ENCODE assay signal across 29 cellular contexts in the genomic region with DNA sequence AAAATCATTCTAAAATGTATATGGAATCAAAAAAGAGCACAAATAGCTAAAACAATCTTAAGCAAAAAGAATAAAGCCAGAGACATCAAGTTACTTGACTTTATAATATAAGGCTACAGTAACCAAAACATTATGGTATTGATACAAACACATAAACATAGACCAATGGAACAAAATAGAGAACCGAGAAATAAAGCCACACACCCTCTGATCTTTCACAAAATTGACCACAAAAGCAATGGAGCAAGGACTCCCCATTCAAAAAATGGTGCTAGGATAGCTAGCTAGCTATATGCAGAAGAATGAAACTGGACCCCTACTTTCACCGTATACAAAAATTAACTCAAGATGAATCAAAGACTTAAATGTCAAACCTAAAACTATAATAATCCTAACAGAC. TPM values are rescaled to one million over a fixed set of nuclear protein-coding genes. Genes with fewer than 3 reads are reported as not detected.
"Had no signal": no experiment of that assay in that cellular context is flagged by ENCODE, and none has a peak within 500 bp of the region (broad histone marks: within the 10 kb centered on the region; RNA-seq: fewer than 3 reads in every experiment).

No MANE protein-coding gene starts in this region.

- H3K27me3 ChIP-seq: neural progenitor cell, right lobe of liver, sigmoid colon, suprapubic skin, testis, tibial artery, upper lobe of right lung, uterus had no signal

- H3K4me3 ChIP-seq: neural progenitor cell, ovary, psoas muscle, right lobe of liver, sigmoid colon, suprapubic skin, testis, tibial artery, transverse colon, upper lobe of right lung, uterus had no signal

- DNase-seq: natural killer cell; occipital lobe; ovary; posterior cingulate gyrus; psoas muscle; right cardiac atrium; right lobe of liver; sigmoid colon; small intestine; stimulated activated CD4-positive, alpha-beta T cell treated with anti-CD3 and anti-CD28 coated beads, Interleukin-15, amount 100 ng/mL, for 24 hours; stimulated activated CD4-positive, alpha-beta T cell treated with anti-CD3 and anti-CD28 coated beads, Interleukin-2, amount 100 ng/mL, for 24 hours; stimulated activated CD4-positive, alpha-beta T cell treated with anti-CD3 and anti-CD28 coated beads, Interleukin-2, amount 100 ng/mL, for 48 hours; stimulated activated CD4-positive, alpha-beta T cell treated with anti-CD3 and anti-CD28 coated beads, Interleukin-4, amount 100 ng/mL, for 24 hours; stimulated activated naive CD4-positive, alpha-beta T cell; stimulated activated naive CD8-positive, alpha-beta T cell treated with anti-CD3 and anti-CD28 coated beads, Interleukin-15, amount 100 ng/mL, for 72 hours; stimulated activated naive CD8-positive, alpha-beta T cell treated with anti-CD3 and anti-CD28 coated beads, Interleukin-15, Interleukin-2, amounts not matched to agents 100 U/mL and 50 U/mL, for 24 hours; substantia nigra; testis; tibial artery; transverse colon; upper lobe of right lung; uterus had no signal

- ATAC-seq: natural killer cell; psoas muscle; right cardiac atrium; right lobe of liver; stimulated activated naive CD8-positive, alpha-beta T cell treated with anti-CD3 and anti-CD28 coated beads, Interleukin-15, amount 100 ng/mL, for 72 hours; stimulated activated naive CD8-positive, alpha-beta T cell treated with anti-CD3 and anti-CD28 coated beads, Interleukin-15, Interleukin-2, amounts not matched to agents 100 U/mL and 50 U/mL, for 24 hours; upper lobe of right lung had no signal

- H3K36me3 Mint-ChIP-seq: natural killer cell; neural progenitor cell; stimulated activated effector memory CD8-positive, alpha-beta T cell treated with anti-CD3 and anti-CD28 coated beads, Interleukin-12 subunit alpha, Interleukin-12 subunit beta, amount 100 ng/mL, for 72 hours; type B pancreatic cell had no signal

- H3K9me3 Mint-ChIP-seq: natural killer cell; neural progenitor cell; stimulated activated effector memory CD8-positive, alpha-beta T cell treated with anti-CD3 and anti-CD28 coated beads, Interleukin-12 subunit alpha, Interleukin-12 subunit beta, amount 100 ng/mL, for 72 hours; type B pancreatic cell had no signal

- H3K27ac Mint-ChIP-seq: natural killer cell; nephron; neural progenitor cell; progenitor cell of endocrine pancreas; stimulated activated effector memory CD8-positive, alpha-beta T cell treated with anti-CD3 and anti-CD28 coated beads, Interleukin-12 subunit alpha, Interleukin-12 subunit beta, amount 100 ng/mL, for 72 hours; stimulated activated naive CD8-positive, alpha-beta T cell treated with anti-CD3 and anti-CD28 coated beads, Interleukin-15, amount 100 ng/mL, for 72 hours; type B pancreatic cell had no signal

- H3K27me3 Mint-ChIP-seq: progenitor cell of endocrine pancreas, type B pancreatic cell had no signal

- H3K4me3 Mint-ChIP-seq: natural killer cell; nephron; neural progenitor cell; stimulated activated effector memory CD8-positive, alpha-beta T cell treated with anti-CD3 and anti-CD28 coated beads, Interleukin-12 subunit alpha, Interleukin-12 subunit beta, amount 100 ng/mL, for 72 hours; stimulated activated naive CD8-positive, alpha-beta T cell treated with anti-CD3 and anti-CD28 coated beads, Interleukin-15, amount 100 ng/mL, for 72 hours; type B pancreatic cell had no signal

- H3K27ac ChIP-seq: neural progenitor cell, ovary, parathyroid adenoma, psoas muscle, right lobe of liver, sigmoid colon, suprapubic skin, testis, tibial artery, transverse colon, upper lobe of right lung, uterus had no signal

- H3K4me1 Mint-ChIP-seq: natural killer cell; neural progenitor cell; stimulated activated effector memory CD8-positive, alpha-beta T cell treated with anti-CD3 and anti-CD28 coated beads, Interleukin-12 subunit alpha, Interleukin-12 subunit beta, amount 100 ng/mL, for 72 hours; stimulated activated naive CD8-positive, alpha-beta T cell treated with anti-CD3 and anti-CD28 coated beads, Interleukin-15, amount 100 ng/mL, for 72 hours had no signal

RNA-seq across cellular contexts. Expression of gene GLYATL2, which starts 43.2 kb away (rescaled TPM):
- total RNA-seq: natural killer cell, ovary, psoas muscle, right lobe of liver, sigmoid colon, transverse colon, upper lobe of right lung had no signal
